Comparison of ENCODE assay signal across 23 cellular contexts in genomic region chr2:10196275-10196892, GRCh38.
A peak's percentile ranks its signal among the peaks of the same experiment; 100 is the strongest.
DNase-seq lines count a peak whose midpoint lies in the region; ATAC-seq and TF ChIP-seq lines count a peak whose summit lies in the region.
"Had no signal": no experiment of that assay in that cellular context is flagged by ENCODE, and none has a peak within 500 bp of the region (broad histone marks: within the 10 kb centered on the region; RNA-seq: fewer than 3 reads in every experiment).

No MANE protein-coding gene starts in this region.

- no peaks in the 10 kb centered on the region for H3K27me3 ChIP-seq in osteoblast (ENCODE audit: insufficient read depth, low read length)
- no peaks in the 10 kb centered on the region for H3K27me3 ChIP-seq in transverse colon
- no peaks in the 10 kb centered on the region for H3K27me3 ChIP-seq in GM23338 (ENCODE audit: insufficient read depth)
- H3K27me3 ChIP-seq in breast epithelium: no peaks in the 10 kb centered on the region
- H3K27me3 ChIP-seq: body of pancreas, esophagus squamous epithelium, MG63, neural progenitor cell had no signal

- H2AFZ ChIP-seq in osteoblast (ENCODE audit: low read length) (peak overlapping the region; percentile 32), GM23338 (no peak overlapping the region)
- H2AFZ ChIP-seq: neural progenitor cell had no signal

- TF ChIP-seq EP300 in transverse colon (IDR thresholded peaks at IDR 0.05; ENCODE audit: low read depth): no peak

- H3K36me3 Mint-ChIP-seq in GM23338 (ENCODE audit: low read depth): peaks cover 16% of the 10 kb centered on the region
- H3K36me3 Mint-ChIP-seq: CD4-positive, alpha-beta memory T cell; IgD-negative memory B cell had no signal

- 58% methylated on average over 17 of the region's 17 CpGs; no CpG with 5 or more reads in 1 of the 2 donors for WGBS in transverse colon (ENCODE audit: low coverage in 1 of 2), 2 donors

- H3K9me3 Mint-ChIP-seq in GM23338: peaks cover 20% of the 10 kb centered on the region
- H3K9me3 Mint-ChIP-seq: activated naive CD8-positive, alpha-beta T cell treated with anti-CD3 and anti-CD28 coated beads, Interleukin-2, amount 10 ng/mL, durations not matched to agents 7 days and 5 days; CD4-positive, alpha-beta memory T cell; IgD-negative memory B cell had no signal

- TF ChIP-seq CTCF in osteoblast (IDR thresholded peaks at IDR 0.05; ENCODE audit: extremely low read depth, low read depth, low read length) (peak; percentile 20), transverse colon (IDR thresholded peaks at IDR 0.05) (no peak), GM23338 (conservative IDR thresholded peaks at IDR 0.05; ENCODE audit: low read depth in 2 of 2) (no peak), breast epithelium (IDR thresholded peaks at IDR 0.05) (no peak)

- no peak overlapping the region for H3K4me3 ChIP-seq in osteoblast (ENCODE audit: insufficient read depth, low read length)
- no peak overlapping the region for H3K4me3 ChIP-seq in transverse colon
- no peak overlapping the region for H3K4me3 ChIP-seq in GM23338
- no peak overlapping the region for H3K4me3 ChIP-seq in breast epithelium
- H3K4me3 ChIP-seq: body of pancreas, esophagus squamous epithelium, MG63, neural progenitor cell had no signal

- TF ChIP-seq POLR2A in transverse colon (IDR thresholded peaks at IDR 0.05) (no peak), breast epithelium (IDR thresholded peaks at IDR 0.05) (no peak)

- H3F3A ChIP-seq in GM23338 (replicated peaks; ENCODE audit: low read depth): no peaks in the 10 kb centered on the region

- H3K4me1 ChIP-seq in osteoblast (ENCODE audit: insufficient read depth, low read length): peaks cover 8% of the 10 kb centered on the region
- H3K4me1 ChIP-seq in transverse colon: no peaks in the 10 kb centered on the region
- no peaks in the 10 kb centered on the region for H3K4me1 ChIP-seq in GM23338 (ENCODE audit: insufficient read depth)
- H3K4me1 ChIP-seq in breast epithelium: no peaks in the 10 kb centered on the region
- H3K4me1 ChIP-seq: body of pancreas, neural progenitor cell had no signal

- no peaks in the 10 kb centered on the region for H3K9me2 ChIP-seq in GM23338 (ENCODE audit: insufficient read depth)

- H3K9me3 ChIP-seq in osteoblast (ENCODE audit: low read depth, low read length) (no peaks in the 10 kb centered on the region), transverse colon (no peaks in the 10 kb centered on the region), breast epithelium (no peaks in the 10 kb centered on the region)
- H3K9me3 ChIP-seq: body of pancreas, esophagus squamous epithelium, MG63 had no signal

- ATAC-seq in SK-N-SH treated with all-trans-retinoic acid at 6 μM for 48 hours (peak; percentile 67), GM23338 (no peak), GM19463 (IDR thresholded peaks at IDR 0.05; ENCODE audit: unreplicated experiment) (no peak)
- ATAC-seq: body of pancreas had no signal

- H3K27ac Mint-ChIP-seq in GM23338: no peak overlapping the region
- H3K27ac Mint-ChIP-seq: activated naive CD8-positive, alpha-beta T cell treated with anti-CD3 and anti-CD28 coated beads, Interleukin-2, amount 10 ng/mL, durations not matched to agents 7 days and 5 days; IgD-negative memory B cell; mesothelial cell of epicardium; neural progenitor cell had no signal

- H3K27ac ChIP-seq in osteoblast (ENCODE audit: low read depth, low read length): no peak overlapping the region
- H3K27ac ChIP-seq in transverse colon: no peak overlapping the region
- no peak overlapping the region for H3K27ac ChIP-seq in GM23338 (ENCODE audit: low read depth)
- H3K27ac ChIP-seq in breast epithelium: no peak overlapping the region
- H3K27ac ChIP-seq: body of pancreas, esophagus squamous epithelium, HL-60, neural progenitor cell had no signal

- H3K4me2 ChIP-seq in osteoblast (ENCODE audit: insufficient read depth, low read length) (no peak overlapping the region), GM23338 (no peak overlapping the region)
- H3K4me2 ChIP-seq: neural progenitor cell had no signal

- H3K79me2 ChIP-seq in osteoblast (ENCODE audit: insufficient read depth, low read length) (no peaks in the 10 kb centered on the region), GM23338 (replicated peaks; ENCODE audit: insufficient read depth) (no peaks in the 10 kb centered on the region)

- H3K36me3 ChIP-seq in osteoblast (ENCODE audit: insufficient read depth, low read length) (no peaks in the 10 kb centered on the region), transverse colon (no peaks in the 10 kb centered on the region), GM23338 (ENCODE audit: insufficient read depth) (no peaks in the 10 kb centered on the region), breast epithelium (no peaks in the 10 kb centered on the region)
- H3K36me3 ChIP-seq: esophagus squamous epithelium, MG63, neural progenitor cell had no signal

- H3K27me3 Mint-ChIP-seq in GM23338 (ENCODE audit: insufficient read depth, low read depth, poor library complexity): peaks cover 1% of the 10 kb centered on the region
- H3K27me3 Mint-ChIP-seq: activated naive CD8-positive, alpha-beta T cell treated with anti-CD3 and anti-CD28 coated beads, Interleukin-2, amount 10 ng/mL, durations not matched to agents 7 days and 5 days; CD4-positive, alpha-beta memory T cell; IgD-negative memory B cell had no signal

- H3K4me3 Mint-ChIP-seq in GM23338: no peak overlapping the region
- H3K4me3 Mint-ChIP-seq: activated naive CD8-positive, alpha-beta T cell treated with anti-CD3 and anti-CD28 coated beads, Interleukin-2, amount 10 ng/mL, durations not matched to agents 7 days and 5 days; CD4-positive, alpha-beta memory T cell; IgD-negative memory B cell; mesothelial cell of epicardium; neural progenitor cell had no signal

- intact Hi-C loops in transverse colon (cut with DNase I; ENCODE audit: low total_unique reads): no loop called here
- intact Hi-C loops in breast epithelium (cut with DNase I; ENCODE audit: low total_unique reads): no loop called here

- DNase-seq in kidney glomerular epithelial cell (lab: John Stamatoyannopoulos, UW) (peak; percentile 20), osteoblast (ENCODE audit: insufficient read length, low spot score, missing footprints) (peak; percentile 80), transverse colon (peak; percentile 46), GM23338 (ENCODE audit: low spot score) (no peak), breast epithelium (ENCODE audit: low spot score in 2 of 2) (no peak), NCI-H2081 treated with DMSO at 0.1 percent for 48 hours (lab: John Stamatoyannopoulos, UW) (no peak)
- DNase-seq: activated CD4-positive, alpha-beta T cell treated with anti-CD3 and anti-CD28 coated beads, Interleukin-2, amount 50 U/mL, for 4 hours; activated CD8-positive, alpha-beta memory T cell treated with anti-CD3 and anti-CD28 coated beads, Interleukin-2, amount 50 U/mL, for 48 hours; activated effector memory CD4-positive, alpha-beta T cell treated with Interleukin-2 at 50 U/mL for 16 hours; activated naive CD8-positive, alpha-beta T cell treated with anti-CD3 and anti-CD28 coated beads, Interleukin-2, amount 10 ng/mL, durations not matched to agents 7 days and 5 days; body of pancreas; CD4-positive, alpha-beta memory T cell; DMS 273 treated with DMSO at 0.1 percent for 48 hours; esophagus squamous epithelium; MG63; NCI-H1417; retina had no signal

- H3K4me1 Mint-ChIP-seq in GM23338: no peaks in the 10 kb centered on the region
- H3K4me1 Mint-ChIP-seq: activated naive CD8-positive, alpha-beta T cell treated with anti-CD3 and anti-CD28 coated beads, Interleukin-2, amount 10 ng/mL, durations not matched to agents 7 days and 5 days; CD4-positive, alpha-beta memory T cell had no signal

- no peaks in the 10 kb centered on the region for H4K20me1 ChIP-seq in osteoblast (ENCODE audit: insufficient read depth, low read length)
- H4K20me1 ChIP-seq in GM23338 (replicated peaks; ENCODE audit: insufficient read depth): no peaks in the 10 kb centered on the region

- in situ Hi-C loops in transverse colon (cut with MboI; ENCODE audit: low pct_ligation_motif_present in 1 of 4, low pct_unique_long_range_greater_than_20kb in 1 of 4, low sequenced_read_pairs in 3 of 4): no loop called here

TF ChIP-seq in SK-N-SH treated with all-trans-retinoic acid at 6 μM for 48 hours, 23 proteins besides CTCF, POLR2A, EP300 and RAD21 (continues in another document):
- TF ChIP-seq BACH2 (CRISPR knock-in tag; IDR thresholded peaks at IDR 0.05; ENCODE audit: borderline replicate concordance) (no peak), ZC3H10 (CRISPR knock-in tag; IDR thresholded peaks at IDR 0.05) (no peak), ZNF70 (CRISPR knock-in tag; IDR thresholded peaks at IDR 0.05) (no peak), ISL1 (CRISPR knock-in tag; IDR thresholded peaks at IDR 0.05) (no peak)

TF ChIP-seq in GM23338, 12 proteins besides CTCF, POLR2A, EP300 and RAD21 (continues in another document):
- TF ChIP-seq EZH2 (IDR thresholded peaks at IDR 0.05; ENCODE audit: low read depth, unreplicated experiment) (no peak), ETS1 (IDR thresholded peaks at IDR 0.05) (no peak), CREB1 (CRISPR knock-in tag; IDR thresholded peaks at IDR 0.05; ENCODE audit: low read depth) (no peak), POLR2AphosphoS5 (IDR thresholded peaks at IDR 0.05; ENCODE audit: low read depth) (no peak), STAT1 (IDR thresholded peaks at IDR 0.05; ENCODE audit: unreplicated experiment) (no peak), NANOG (IDR thresholded peaks at IDR 0.05; ENCODE audit: borderline replicate concordance) (no peak)

Comparison
In these comparisons a context has a peak if more than half of its experiments do, and no peak if none do; other contexts are left out.
1. DNase-seq: peak in kidney glomerular epithelial cell (single experiment), osteoblast (single experiment) and transverse colon (single experiment); none in GM23338 (single experiment), breast epithelium (0 of 2) and NCI-H2081 treated with DMSO at 0.1 percent for 48 hours (single experiment).